Comparison of ENCODE assay signal across 1 cellular context in the genomic region with DNA sequence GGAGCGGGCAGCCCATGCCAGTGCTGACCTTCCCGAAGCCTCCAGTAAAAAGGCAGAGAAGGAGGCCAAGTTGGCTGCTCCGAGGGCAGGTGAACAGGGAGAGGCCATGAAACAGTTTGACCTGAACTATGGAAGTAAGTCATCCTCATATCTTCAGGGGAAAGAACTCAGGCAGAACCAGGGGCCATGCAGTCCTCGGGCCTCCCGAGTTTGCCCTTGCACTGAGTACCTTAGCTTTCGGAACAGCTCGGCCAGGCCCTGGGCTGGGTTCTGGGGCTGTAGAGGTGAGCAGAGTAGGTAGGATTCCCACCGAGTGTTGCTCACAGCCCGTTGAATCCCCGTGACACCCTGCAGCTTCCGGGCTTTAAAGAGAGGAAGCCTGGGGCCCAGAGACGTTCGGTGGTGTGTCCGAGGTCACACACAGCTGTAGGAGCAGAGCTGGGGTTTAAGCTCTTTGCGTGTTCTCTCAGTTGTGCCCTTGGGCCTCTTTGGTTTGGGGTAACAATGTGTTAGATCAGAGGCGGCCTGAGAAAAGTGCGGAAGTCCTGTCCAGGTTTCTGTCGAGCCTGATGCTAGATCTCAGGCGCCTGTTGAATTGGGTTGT.
TF ChIP-seq lines count a peak whose summit lies in the region.

No MANE protein-coding gene starts in this region.

TF ChIP-seq in IMR-90, 13 proteins besides CTCF, POLR2A, EP300 and RAD21:
- TF ChIP-seq MAZ (IDR thresholded peaks at IDR 0.05; ENCODE audit: borderline replicate concordance, low read depth, low read length), result no peak
- TF ChIP-seq RFX5 (IDR thresholded peaks at IDR 0.05; ENCODE audit: low read depth, low read length), result no peak
- no peak for TF ChIP-seq ELK1 (IDR thresholded peaks at IDR 0.05; ENCODE audit: borderline replicate concordance, low read depth, low read length)
- TF ChIP-seq SMC3 (IDR thresholded peaks at IDR 0.05; ENCODE audit: low read depth, low read length), result no peak
- TF ChIP-seq RCOR1 (IDR thresholded peaks at IDR 0.05; ENCODE audit: insufficient replicate concordance, low read length), result no peak
- no peak for TF ChIP-seq USF2 (IDR thresholded peaks at IDR 0.05; ENCODE audit: low read depth, low read length)
- TF ChIP-seq CEBPB (IDR thresholded peaks at IDR 0.05; ENCODE audit: low read depth, low read length), result no peak
- no peak for TF ChIP-seq CHD1 (IDR thresholded peaks at IDR 0.05; ENCODE audit: low read depth, low read length)
- TF ChIP-seq BHLHE40 (IDR thresholded peaks at IDR 0.05; ENCODE audit: low read depth, low read length), result no peak
- no peak for TF ChIP-seq MXI1 (IDR thresholded peaks at IDR 0.05; ENCODE audit: borderline replicate concordance, low read depth, low read length)
- no peak for TF ChIP-seq FOS (IDR thresholded peaks at IDR 0.05; ENCODE audit: low read depth, low read length)
- no peak for TF ChIP-seq NFE2L2 (IDR thresholded peaks at IDR 0.05; ENCODE audit: low read depth, low read length)
- no peak for TF ChIP-seq MAFK (IDR thresholded peaks at IDR 0.05; ENCODE audit: low read depth, low read length)
